ENCODE assay signal across 8 cellular contexts in genomic region chr3:123960791-123961507, GRCh38. TPM values are rescaled to one million over a fixed set of nuclear protein-coding genes. Genes with fewer than 3 reads are reported as not detected.
DNase-seq lines count a peak whose midpoint lies in the region; ATAC-seq and TF ChIP-seq lines count a peak whose summit lies in the region.

CCDC14 (minus strand) TSS chr3:123961229; CDS start chr3:123961173, 56 bp downstream.

- TF ChIP-seq CTCF in GM13977 (IDR thresholded peaks at IDR 0.05; ENCODE audit: extremely low read depth, insufficient read depth, missing control alignments), result no peak
- peak in 2 of 4 experiments; percentile 21 to 28 for TF ChIP-seq CTCF in prostate gland (IDR thresholded peaks at IDR 0.05)

- intact Hi-C loops in left ventricle myocardium superior (cut with micrococcal nuclease) (no loop called here), prostate gland (cut with DNase I) (no loop called here)

- 1% methylated on average over 52 of the region's 55 CpGs for WGBS in prostate gland

- peak; percentile 68 for TF ChIP-seq POLR2A in prostate gland (IDR thresholded peaks at IDR 0.05)

- peak; percentile 82 for ATAC-seq in HG02870 (IDR thresholded peaks at IDR 0.05; ENCODE audit: unreplicated experiment)
- peak; percentile 87 for ATAC-seq in T-helper 17 cell
- ATAC-seq in left ventricle myocardium superior, result peak; percentile 100

- no peaks in the 10 kb centered on the region for H3K36me3 ChIP-seq in prostate gland

- peak within 1 kb of the TSS; percentile 57 to 63 for H3K4me3 ChIP-seq in prostate gland

- H3K27ac Mint-ChIP-seq in T-helper 17 cell, result peak within 1 kb of the TSS; percentile 94

- peaks cover 3% of the 10 kb centered on the region for H3K36me3 Mint-ChIP-seq in T-helper 17 cell (ENCODE audit: low read depth)

- H3K4me1 Mint-ChIP-seq in T-helper 17 cell, result peaks cover 7% of the 10 kb centered on the region

- DNase-seq in GM13977 (ENCODE audit: low spot score) (peak; percentile 60), NCI-H1694 (lab: John Stamatoyannopoulos, UW) (peak; percentile 96), T-helper 17 cell (peak; percentile 41 to 74 (median 68)), amygdala (lab: John Stamatoyannopoulos, UW) (peak in 54 of 56 donors; percentile 24 to 90 (median 76)), left ventricle myocardium superior (peak; percentile 94), prostate gland (ENCODE audit: low spot score) (peak; percentile 87), ureter (ENCODE audit: low spot score) (peak; percentile 92)

- in situ Hi-C loops in GM13977 (cut with MboI; ENCODE audit: low pct_unique_long_range_greater_than_20kb, low sequenced_read_pairs, unreplicated experiment), result no loop called here

- H3K4me1 ChIP-seq in prostate gland (replicated peaks), result no peaks in the 10 kb centered on the region

- peak within 1 kb of the TSS; percentile 73 to 84 for H3K27ac ChIP-seq in prostate gland

- no peaks in the 10 kb centered on the region for H3K27me3 ChIP-seq in prostate gland (replicated peaks; ENCODE audit: insufficient read depth)

- peak within 1 kb of the TSS; percentile 94 for H3K4me3 Mint-ChIP-seq in T-helper 17 cell

- H3K9me3 ChIP-seq in T-helper 17 cell (ENCODE audit: control insufficient read depth, low read length, poor library complexity, severe bottlenecking), result no peaks in the 10 kb centered on the region
- no peaks in the 10 kb centered on the region for H3K9me3 ChIP-seq in prostate gland

- peaks cover 14% of the 10 kb centered on the region for H3K27me3 Mint-ChIP-seq in T-helper 17 cell

RNA-seq across cellular contexts. Expression of gene CCDC14, which starts in this region (rescaled TPM):
- total RNA-seq in T-helper 17 cell (10 to 100 TPM; 22.9 to 26.5 TPM), left ventricle myocardium superior (10.7 TPM), prostate gland (10 to 100 TPM; 19.0 to 44.9 TPM), ureter (52.0 TPM)

Comparison
In these comparisons a context has a peak if more than half of its experiments do, and no peak if none do; other contexts are left out.
1. Peak in every context shown above with its lines: DNase-seq, ATAC-seq, H3K4me3 ChIP-seq and H3K27ac ChIP-seq.